26 cellular contexts compared by ENCODE assay signal in genomic region chr7:101104193-101104713, GRCh38. TPM values are rescaled to one million over a fixed set of nuclear protein-coding genes. Genes with fewer than 3 reads are reported as not detected.
DNase-seq lines count a peak whose midpoint lies in the region; ATAC-seq and TF ChIP-seq lines count a peak whose summit lies in the region.
"Had no signal": no experiment of that assay in that cellular context is flagged by ENCODE, and none has a peak within 500 bp of the region (broad histone marks: within the 10 kb centered on the region; RNA-seq: fewer than 3 reads in every experiment).

No MANE protein-coding gene starts in this region.

- no peaks in the 10 kb centered on the region for H3K9me3 Mint-ChIP-seq in neural progenitor cell
- H3K9me3 Mint-ChIP-seq in CD8-positive, alpha-beta memory T cell = no peaks in the 10 kb centered on the region
- peaks cover 0 to 2% (median 0%) of the 10 kb centered on the region in 8 donors for H3K9me3 Mint-ChIP-seq in CD4-positive, alpha-beta memory T cell
- H3K9me3 Mint-ChIP-seq: activated T-helper 2 cell treated with anti-CD3 and anti-CD28 coated beads, Interferon-gamma antibody, Interleukin-2, Interleukin-4, amounts not matched to agents 10 μg/mL and 5 μg/mL and 100 μg/mL, durations not matched to agents 14 hours and 24 hours and 36 hours; mesothelial cell of epicardium had no signal

- H3K9ac ChIP-seq in neural progenitor cell = no peak overlapping the region

- CTCF ChIA-PET in RWPE1 (lab: Yijun Ruan, JAX) = no interaction called here
- CTCF ChIA-PET in CD8-positive, alpha-beta memory T cell (lab: Charles Lee) = interaction anchor here (0.6 kb wide), 1 partner anchor 27 kb away, joined by 3 read pairs; no protein-coding TSS in a partner anchor
- CTCF ChIA-PET in CD4-positive, alpha-beta memory T cell (lab: Charles Lee; ENCODE audit: partially characterized antibody) = no interaction called here

- H3K4me1 Mint-ChIP-seq in neural progenitor cell = peaks cover 50% of the 10 kb centered on the region
- H3K4me1 Mint-ChIP-seq in CD8-positive, alpha-beta memory T cell = peaks cover 0 to 11% (median 1%) of the 10 kb centered on the region in 3 donors
- H3K4me1 Mint-ChIP-seq in CD4-positive, alpha-beta memory T cell = peaks cover 0 to 9% (median 3%) of the 10 kb centered on the region in 4 donors

- H3K27ac Mint-ChIP-seq in neural progenitor cell = peak overlapping the region; percentile 82
- H3K27ac Mint-ChIP-seq in CD8-positive, alpha-beta memory T cell = no peak overlapping the region
- no peak overlapping the region for H3K27ac Mint-ChIP-seq in CD4-positive, alpha-beta memory T cell
- H3K27ac Mint-ChIP-seq: activated CD4-positive, alpha-beta T cell treated with anti-CD3 and anti-CD28 coated beads for 36 hours; activated CD8-positive, alpha-beta T cell treated with anti-CD3 and anti-CD28 coated beads, Interleukin-2, amount 10 ng/mL, durations not matched to agents 7 days and 5 days; activated T-helper 2 cell treated with anti-CD3 and anti-CD28 coated beads, Interferon-gamma antibody, Interleukin-2, Interleukin-4, amounts not matched to agents 10 μg/mL and 5 μg/mL and 100 μg/mL, durations not matched to agents 14 hours and 24 hours and 36 hours; mesothelial cell of epicardium had no signal

- POLR2A ChIA-PET in RWPE1 (lab: Yijun Ruan, JAX; ENCODE audit: low non-redundant PET) = no interaction called here
- POLR2A ChIA-PET in CD8-positive, alpha-beta memory T cell (lab: Charles Lee) = no interaction called here
- POLR2A ChIA-PET in CD4-positive, alpha-beta memory T cell (lab: Charles Lee; ENCODE audit: partially characterized antibody) = no interaction called here

- H3K27me3 Mint-ChIP-seq in neural progenitor cell (ENCODE audit: insufficient read depth, low read depth) = peaks cover 14% of the 10 kb centered on the region
- peaks cover 18 to 51% of the 10 kb centered on the region in 2 donors for H3K27me3 Mint-ChIP-seq in CD8-positive, alpha-beta memory T cell
- H3K27me3 Mint-ChIP-seq in CD4-positive, alpha-beta memory T cell = peaks cover 20 to 21% of the 10 kb centered on the region in 2 donors

- no peaks in the 10 kb centered on the region for H4K20me1 ChIP-seq in neural progenitor cell (ENCODE audit: low read depth)

- no peaks in the 10 kb centered on the region for H3K9me3 ChIP-seq in neural progenitor cell (ENCODE audit: low read depth)
- no peaks in the 10 kb centered on the region for H3K9me3 ChIP-seq in body of pancreas
- H3K9me3 ChIP-seq in CD8-positive, alpha-beta memory T cell (ENCODE audit: low read length) = no peaks in the 10 kb centered on the region
- no peaks in the 10 kb centered on the region for H3K9me3 ChIP-seq in CD4-positive, alpha-beta memory T cell (ENCODE audit: control insufficient read depth in 1 of 2, low read length in 2 of 2)
- H3K9me3 ChIP-seq: neutrophil, sigmoid colon, thyroid gland had no signal

- H3K4me2 ChIP-seq in neural progenitor cell = no peak overlapping the region

- no peak for TF ChIP-seq POLR2A in body of pancreas (IDR thresholded peaks at IDR 0.05)

- H2AFZ ChIP-seq in neural progenitor cell (replicated peaks) = no peak overlapping the region

- H3K27ac ChIP-seq in RWPE1 (peak overlapping the region; percentile 51), neural progenitor cell (no peak overlapping the region), body of pancreas (no peak overlapping the region)
- H3K27ac ChIP-seq in CD8-positive, alpha-beta memory T cell (ENCODE audit: low read depth, low read length) = no peak overlapping the region
- H3K27ac ChIP-seq in CD4-positive, alpha-beta memory T cell (ENCODE audit: low read depth, low read length) = no peak overlapping the region
- H3K27ac ChIP-seq: neutrophil, sigmoid colon, thyroid gland had no signal

- DNase-seq in CD1c-positive myeloid dendritic cell (ENCODE audit: extremely low spot score) (peak; percentile 37), RWPE1 (ENCODE audit: low spot score) (no peak), choroid plexus epithelial cell (ENCODE audit: low read depth) (peak; percentile 46), neural progenitor cell (ENCODE audit: low spot score) (no peak), NCI-H128 (lab: John Stamatoyannopoulos, UW; ENCODE audit: unreplicated experiment) (no peak), body of pancreas (no peak)
- no peak for DNase-seq in CD8-positive, alpha-beta memory T cell
- no peak for DNase-seq in CD4-positive, alpha-beta memory T cell
- DNase-seq: activated CD4-positive, alpha-beta T cell treated with anti-CD3 and anti-CD28 coated beads for 36 hours; activated CD8-positive, alpha-beta T cell treated with anti-CD3 and anti-CD28 coated beads, Interleukin-2, amount 10 ng/mL, durations not matched to agents 7 days and 5 days; activated naive CD4-positive, alpha-beta T cell treated with anti-CD3 and anti-CD28 coated beads, Interleukin-2, amount 50 U/mL, for 16 hours; C1 segment of cervical spinal cord; cortex of kidney; glutamatergic neuron; NCI-H1105; NCI-H1930; NCI-H524 treated with DMSO at 0.1 percent for 48 hours; NK-92 treated with Interleukin-12 subunit alpha and Interleukin-12 subunit beta, amount 100 ng/mL, for 24 hours; SHP77; sigmoid colon; stimulated activated CD4-positive, alpha-beta T cell treated with anti-CD3 and anti-CD28 coated beads, Interleukin-12 subunit alpha, Interleukin-12 subunit beta, amount 100 ng/mL, for 4 hours; stimulated activated CD4-positive, alpha-beta T cell treated with anti-CD3 and anti-CD28 coated beads, Interleukin-2, amount 100 ng/mL, for 48 hours; thyroid gland had no signal

- no peaks in the 10 kb centered on the region for H3K79me2 ChIP-seq in neural progenitor cell (ENCODE audit: low read depth)

- no peaks in the 10 kb centered on the region for H3K36me3 Mint-ChIP-seq in neural progenitor cell
- peaks cover 0 to 4% (median 0%) of the 10 kb centered on the region in 3 donors for H3K36me3 Mint-ChIP-seq in CD8-positive, alpha-beta memory T cell
- no peaks in the 10 kb centered on the region for H3K36me3 Mint-ChIP-seq in CD4-positive, alpha-beta memory T cell
- H3K36me3 Mint-ChIP-seq: mesothelial cell of epicardium had no signal

- TF ChIP-seq CTCF in RWPE1 (conservative IDR thresholded peaks at IDR 0.05; ENCODE audit: low read depth) = no peak
- TF ChIP-seq CTCF in choroid plexus epithelial cell (conservative IDR thresholded peaks at IDR 0.05; ENCODE audit: low read depth, low read length) = peak; percentile 9
- TF ChIP-seq CTCF in neural progenitor cell (IDR thresholded peaks at IDR 0.05) = no peak
- no peak for TF ChIP-seq CTCF in body of pancreas (IDR thresholded peaks at IDR 0.05)

- H3K4me3 ChIP-seq in choroid plexus epithelial cell (ENCODE audit: low read depth, low read length) (no peak overlapping the region), neural progenitor cell (no peak overlapping the region), body of pancreas (no peak overlapping the region)
- H3K4me3 ChIP-seq in CD8-positive, alpha-beta memory T cell (ENCODE audit: low read length) = no peak overlapping the region
- no peak overlapping the region for H3K4me3 ChIP-seq in CD4-positive, alpha-beta memory T cell (ENCODE audit: low read length in 2 of 2)
- H3K4me3 ChIP-seq: sigmoid colon, thyroid gland had no signal

- peaks cover 9% of the 10 kb centered on the region for H3F3A ChIP-seq in neural progenitor cell (ENCODE audit: low read depth)

- H3K4me1 ChIP-seq in neural progenitor cell (peaks cover 10% of the 10 kb centered on the region), body of pancreas (peaks cover 11% of the 10 kb centered on the region)
- H3K4me1 ChIP-seq in CD8-positive, alpha-beta memory T cell (ENCODE audit: insufficient read depth, low read length) = peaks cover 7% of the 10 kb centered on the region
- no peaks in the 10 kb centered on the region for H3K4me1 ChIP-seq in CD4-positive, alpha-beta memory T cell (ENCODE audit: insufficient read depth, low read length)

- ATAC-seq in body of pancreas = no peak
- ATAC-seq: activated CD4-positive, alpha-beta T cell treated with anti-CD3 and anti-CD28 coated beads for 36 hours; activated CD8-positive, alpha-beta T cell treated with anti-CD3 and anti-CD28 coated beads, Interleukin-2, amount 10 ng/mL, durations not matched to agents 7 days and 5 days had no signal

- H3K36me3 ChIP-seq in neural progenitor cell = no peaks in the 10 kb centered on the region
- no peaks in the 10 kb centered on the region for H3K36me3 ChIP-seq in body of pancreas (replicated peaks in 1 of 2; ENCODE audit: insufficient read depth in 1 of 2, low read depth in 2 of 2)
- no peaks in the 10 kb centered on the region for H3K36me3 ChIP-seq in CD8-positive, alpha-beta memory T cell (ENCODE audit: insufficient read depth, low read length)
- H3K36me3 ChIP-seq in CD4-positive, alpha-beta memory T cell (ENCODE audit: insufficient read depth, low read length) = no peaks in the 10 kb centered on the region
- H3K36me3 ChIP-seq: neutrophil, sigmoid colon, thyroid gland had no signal

- H3K27me3 ChIP-seq in neural progenitor cell (no peaks in the 10 kb centered on the region), body of pancreas (no peaks in the 10 kb centered on the region)
- H3K27me3 ChIP-seq in CD8-positive, alpha-beta memory T cell (ENCODE audit: insufficient read depth, low read length, poor library complexity, severe bottlenecking) = peaks cover 5% of the 10 kb centered on the region
- H3K27me3 ChIP-seq in CD4-positive, alpha-beta memory T cell (ENCODE audit: insufficient read depth, low read length) = no peaks in the 10 kb centered on the region
- H3K27me3 ChIP-seq: sigmoid colon, thyroid gland had no signal

- H3K4me3 Mint-ChIP-seq in neural progenitor cell = no peak overlapping the region
- no peak overlapping the region for H3K4me3 Mint-ChIP-seq in CD8-positive, alpha-beta memory T cell
- no peak overlapping the region for H3K4me3 Mint-ChIP-seq in CD4-positive, alpha-beta memory T cell
- H3K4me3 Mint-ChIP-seq: activated CD4-positive, alpha-beta T cell treated with anti-CD3 and anti-CD28 coated beads for 36 hours; activated CD8-positive, alpha-beta T cell treated with anti-CD3 and anti-CD28 coated beads, Interleukin-2, amount 10 ng/mL, durations not matched to agents 7 days and 5 days; mesothelial cell of epicardium had no signal

- WGBS in body of pancreas, 2 donors = 63 to 70% methylated on average over 15 of the region's 15 CpGs

- intact Hi-C loops in body of pancreas (cut with DNase I) = no loop called here
- intact Hi-C loops in CD4-positive, alpha-beta memory T cell (cut with micrococcal nuclease) = no loop called here

RNA-seq across cellular contexts. Expression of gene TRIM56, which starts 19.0 kb away (rescaled TPM):
- total RNA-seq in neural progenitor cell (ENCODE audit: low replicate concordance) = 1.4 and 2.3 TPM in 2 replicates
- total RNA-seq in body of pancreas = 10 to 100 TPM; 13.5 to 19.4 TPM
- 10 to 100 TPM; 29.1 to 31.9 TPM for total RNA-seq in CD8-positive, alpha-beta memory T cell
- polyA plus RNA-seq in CD8-positive, alpha-beta memory T cell = 22.0 TPM
- total RNA-seq in CD4-positive, alpha-beta memory T cell = 10 to 100 TPM; 79.4 to 81.1 TPM
- 10 to 100 TPM in 1 of 2 donors, 1 to 10 TPM in 1; 2.8 to 16.3 TPM for polyA plus RNA-seq in CD4-positive, alpha-beta memory T cell

RNA-seq across cellular contexts. Expression of gene SERPINE1, which starts 22.7 kb away (rescaled TPM):
- total RNA-seq in neural progenitor cell (ENCODE audit: low replicate concordance) (0.03 TPM in 1 of 2 replicates, not detected in the other), body of pancreas (10 to 100 TPM; 20.2 to 36.3 TPM)
- under 1 TPM; 0.31 to 0.44 TPM for total RNA-seq in CD8-positive, alpha-beta memory T cell
- not detected for polyA plus RNA-seq in CD8-positive, alpha-beta memory T cell
- total RNA-seq in CD4-positive, alpha-beta memory T cell = under 1 TPM; 0.11 to 0.20 TPM
- not detected for polyA plus RNA-seq in CD4-positive, alpha-beta memory T cell

RNA-seq across cellular contexts. Expression of gene AP1S1, which starts 50.0 kb away (rescaled TPM):
- 74.4 and 94.2 TPM in 2 replicates for total RNA-seq in neural progenitor cell (ENCODE audit: low replicate concordance)
- 10 to 100 TPM; 12.2 to 23.6 TPM for total RNA-seq in body of pancreas
- total RNA-seq in CD8-positive, alpha-beta memory T cell = 10 to 100 TPM; 42.6 to 43.6 TPM
- polyA plus RNA-seq in CD8-positive, alpha-beta memory T cell = 4.4 TPM
- 10 to 100 TPM in 1 of 2 experiments, 1 to 10 TPM in 1; 8.8 to 10.8 TPM for total RNA-seq in CD4-positive, alpha-beta memory T cell
- 1 to 10 TPM; 4.2 to 8.2 TPM for polyA plus RNA-seq in CD4-positive, alpha-beta memory T cell

Comparison
In these comparisons a context has a peak if more than half of its experiments do, and no peak if none do; other contexts are left out.
1. DNase-seq: peak in CD1c-positive myeloid dendritic cell (single experiment) and choroid plexus epithelial cell (single experiment); none in RWPE1 (single experiment), neural progenitor cell (single experiment), NCI-H128 (single experiment), body of pancreas (0 of 4), CD8-positive, alpha-beta memory T cell (0 of 5) and CD4-positive, alpha-beta memory T cell (0 of 5).
2. RNA of gene SERPINE1, which starts 22.7 kb away (total RNA-seq): 20.2 to 36.3 TPM in body of pancreas; 0.31 to 0.44 TPM in CD8-positive, alpha-beta memory T cell, 0.11 to 0.20 TPM in CD4-positive, alpha-beta memory T cell and 0.03 TPM in neural progenitor cell; every median in the first group is over 10 times any median in the second.